In genomic region chr5:107254214-107254901, GRCh38 we compare ENCODE assay signal across 19 cellular contexts.
"Had no signal": no experiment of that assay in that cellular context is flagged by ENCODE, and none has a peak within 500 bp of the region (broad histone marks: within the 10 kb centered on the region; RNA-seq: fewer than 3 reads in every experiment).

No MANE protein-coding gene starts in this region.

- H3K4me3 ChIP-seq: heart left ventricle, left lung, ovary, upper lobe of left lung had no signal

- DNase-seq: activated CD4-positive, alpha-beta T cell treated with anti-CD3 and anti-CD28 coated beads for 1 hour; activated CD8-positive, alpha-beta memory T cell treated with anti-CD3 and anti-CD28 coated beads for 24 hours; activated CD8-positive, alpha-beta memory T cell treated with anti-CD3 and anti-CD28 coated beads, Interleukin-2, amount 50 U/mL, for 48 hours; activated effector memory CD4-positive, alpha-beta T cell treated with Interleukin-2 at 50 U/mL for 16 hours; activated naive CD4-positive, alpha-beta T cell treated with anti-CD3 and anti-CD28 coated beads, Interleukin-2, amount 10 ng/mL, durations not matched to agents 7 days and 5 days; activated naive CD8-positive, alpha-beta T cell treated with anti-CD3 and anti-CD28 coated beads, Interleukin-2, amount 50 U/mL, for 24 hours; activated T-cell treated with anti-CD3 and anti-CD28 coated beads, Interleukin-2, amount 50 U/mL, for 48 hours; cerebellar nuclear complex; effector CD4-positive, alpha-beta T cell; heart left ventricle; midbrain; ovary; psoas muscle; right cardiac atrium; small intestine; stimulated activated CD4-positive, alpha-beta T cell treated with anti-CD3 and anti-CD28 coated beads, Interleukin-15, amount 100 ng/mL, for 24 hours; stimulated activated CD4-positive, alpha-beta T cell treated with anti-CD3 and anti-CD28 coated beads, Interleukin-2, amount 100 ng/mL, for 48 hours had no signal

- H3K9me3 ChIP-seq: heart left ventricle, left lung, ovary, psoas muscle, upper lobe of left lung had no signal

- H3K27ac ChIP-seq: heart left ventricle, left lung, ovary, upper lobe of left lung had no signal

- ATAC-seq: activated naive CD8-positive, alpha-beta T cell treated with anti-CD3 and anti-CD28 coated beads, Interleukin-2, amount 50 U/mL, for 24 hours; right cardiac atrium had no signal

- H3K36me3 ChIP-seq: heart left ventricle, left lung, ovary, upper lobe of left lung had no signal

- H3K4me1 ChIP-seq: left lung had no signal

- H3K27me3 ChIP-seq: heart left ventricle, left lung, ovary, upper lobe of left lung had no signal
